Comparison of ENCODE assay signal across 9 cellular contexts in the genomic region with DNA sequence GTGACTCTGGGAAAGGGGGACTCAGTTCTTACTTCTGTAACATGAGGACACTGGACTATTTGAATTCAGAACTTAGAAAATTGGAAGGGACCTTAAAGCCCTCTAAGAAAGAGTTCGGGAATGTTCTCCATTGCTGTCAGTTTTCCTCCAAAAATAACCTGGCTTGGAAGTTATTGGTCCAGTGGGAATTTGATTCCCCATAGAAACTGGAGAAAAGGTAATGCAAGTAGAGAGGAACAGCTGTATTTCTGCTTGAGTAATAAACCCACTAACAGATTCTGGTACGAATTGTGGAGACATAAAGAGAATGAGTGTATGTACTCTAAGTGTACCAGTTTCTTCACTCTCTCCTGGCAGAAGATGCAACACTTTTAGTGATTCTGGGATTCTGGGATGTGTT. TPM values are rescaled to one million over a fixed set of nuclear protein-coding genes. Genes with fewer than 3 reads are reported as not detected.
DNase-seq lines count a peak whose midpoint lies in the region; ATAC-seq and TF ChIP-seq lines count a peak whose summit lies in the region.
"Had no signal": no experiment of that assay in that cellular context is flagged by ENCODE, and none has a peak within 500 bp of the region (broad histone marks: within the 10 kb centered on the region; RNA-seq: fewer than 3 reads in every experiment).

No MANE protein-coding gene starts in this region.

- H3K36me3 ChIP-seq in SJCRH30, result peaks cover 59% of the 10 kb centered on the region
- H3K36me3 ChIP-seq in esophagus squamous epithelium, result peaks cover 0 to 34% (median 0%) of the 10 kb centered on the region in 3 donors
- no peaks in the 10 kb centered on the region for H3K36me3 ChIP-seq in gastrocnemius medialis

- intact Hi-C loops in esophagus squamous epithelium (cut with DNase I), result loop anchor here (10.0 kb wide), 1 partner anchor 172 kb away; a partner anchor contains a TSS
- intact Hi-C loops in gastrocnemius medialis (cut with DNase I; ENCODE audit: low total_unique reads), result loop anchor here (5.0 to 10.0 kb wide), 3 partner anchors 522 to 830 kb away; a partner anchor contains a TSS

- TF ChIP-seq POLR2A in esophagus squamous epithelium (IDR thresholded peaks at IDR 0.05), result no peak
- TF ChIP-seq POLR2A in gastrocnemius medialis (IDR thresholded peaks at IDR 0.05), result peak in 1 of 2 donors; percentile 32

- ATAC-seq in gastrocnemius medialis, result peak; percentile 15 to 40
- ATAC-seq in HG03442 (IDR thresholded peaks at IDR 0.05; ENCODE audit: unreplicated experiment), result no peak
- ATAC-seq in HG03095 (IDR thresholded peaks at IDR 0.05; ENCODE audit: unreplicated experiment), result no peak
- ATAC-seq in HG02798 (IDR thresholded peaks at IDR 0.05; ENCODE audit: poor library complexity, unreplicated experiment), result no peak

- H3K9me3 ChIP-seq in SJCRH30 (replicated peaks), result no peaks in the 10 kb centered on the region
- H3K9me3 ChIP-seq in esophagus squamous epithelium, result no peaks in the 10 kb centered on the region
- no peaks in the 10 kb centered on the region for H3K9me3 ChIP-seq in gastrocnemius medialis

- DNase-seq in GM12865 (ENCODE audit: low read depth), result no peak
- peak in 1 of 2 experiments; percentile 16 for DNase-seq in SJCRH30
- DNase-seq in esophagus squamous epithelium (lab: John Stamatoyannopoulos, UW), result no peak
- DNase-seq in gastrocnemius medialis, result no peak
- no peak for DNase-seq in NCI-H526 (lab: John Stamatoyannopoulos, UW)
- DNase-seq: stimulated activated CD4-positive, alpha-beta T cell treated with anti-CD3 and anti-CD28 coated beads, Interleukin-12 subunit alpha, Interleukin-12 subunit beta, amount 100 ng/mL, for 4 hours had no signal

- in situ Hi-C loops in gastrocnemius medialis (cut with MboI; ENCODE audit: low sequenced_read_pairs in 4 of 4), result no loop called here

- H3K27ac ChIP-seq in SJCRH30 (no peak overlapping the region), esophagus squamous epithelium (peak overlapping the region in 2 of 4 donors; percentile 98 to 99), gastrocnemius medialis (peak overlapping the region; percentile 98 to 99 (median 98))

- 51 to 71% methylated on average over 2 of the region's 2 CpGs for WGBS in esophagus squamous epithelium, 2 donors

- H3K27me3 ChIP-seq in SJCRH30, result no peaks in the 10 kb centered on the region
- no peaks in the 10 kb centered on the region for H3K27me3 ChIP-seq in esophagus squamous epithelium
- no peaks in the 10 kb centered on the region for H3K27me3 ChIP-seq in gastrocnemius medialis

- no peak for TF ChIP-seq CTCF in GM12865 (IDR thresholded peaks at IDR 0.05; ENCODE audit: insufficient read depth, low read depth, low read length, missing control alignments)
- no peak for TF ChIP-seq CTCF in esophagus squamous epithelium (IDR thresholded peaks at IDR 0.05)
- TF ChIP-seq CTCF in gastrocnemius medialis (IDR thresholded peaks at IDR 0.05 in 4 of 5, conservative IDR thresholded peaks at IDR 0.05 in 1 of 5), result no peak

- H3K4me3 ChIP-seq in GM12865 (ENCODE audit: low read depth, low read length) (peak overlapping the region; percentile 95), SJCRH30 (peak overlapping the region; percentile 81), esophagus squamous epithelium (peak overlapping the region in 3 of 4 donors; percentile 85 to 91 (median 89)), gastrocnemius medialis (peak overlapping the region; percentile 75 to 91 (median 86))

- H3K4me1 ChIP-seq in SJCRH30, result peaks cover 12% of the 10 kb centered on the region; the same call in 1 of the 2 replicates
- H3K4me1 ChIP-seq in esophagus squamous epithelium, result peaks cover 33 to 66% (median 38%) of the 10 kb centered on the region in 3 donors
- peaks cover 54 to 62% of the 10 kb centered on the region in 2 donors for H3K4me1 ChIP-seq in gastrocnemius medialis

RNA-seq across cellular contexts. Expression of a gene that starts 1.8 kb away (rescaled TPM):
- 21.4 and 21.7 TPM in 2 replicates for total RNA-seq in SJCRH30 (2014; rRNA removed; shearing (Covaris generic))
- total RNA-seq in esophagus squamous epithelium (10 to 100 TPM in 3 of 4 donors, 1 to 10 TPM in 1; 7.2 to 18.7 (median 13.8) TPM), gastrocnemius medialis (10 to 100 TPM in 3 of 4 donors, 1 to 10 TPM in 1; 9.0 to 42.5 (median 27.6) TPM)

RNA-seq across cellular contexts. Expression of a gene that starts 1.8 kb away (rescaled TPM):
- total RNA-seq in SJCRH30 (2014; rRNA removed; shearing (Covaris generic)), result 136 and 153 TPM in 2 replicates
- total RNA-seq in esophagus squamous epithelium (10 to 100 TPM; 55.5 to 97.8 (median 72.8) TPM), gastrocnemius medialis (100 to 1,000 TPM in 1 of 4 donors, 10 to 100 TPM in 3; 71.0 to 131 (median 92.0) TPM)

RNA-seq across cellular contexts. Expression of a gene that starts 32.2 kb away (rescaled TPM):
- not detected in 2 replicates for total RNA-seq in SJCRH30 (2014; rRNA removed; shearing (Covaris generic))
- 1 to 10 TPM in 2 of 4 donors, under 1 TPM in 1, not detected in 1; 0.66 to 1.7 (median 1.7) TPM for total RNA-seq in esophagus squamous epithelium
- total RNA-seq in gastrocnemius medialis, result under 1 TPM in 1 of 4 donors, not detected in 3; 0.19 TPM

Comparison
In these comparisons a context has a peak if more than half of its experiments do, and no peak if none do; other contexts are left out.
1. ATAC-seq: peak in gastrocnemius medialis (2 of 2); none in HG03442 (single experiment), HG03095 (single experiment) and HG02798 (single experiment).
2. Peak in every context shown above with its lines, with median percentiles within 50 percentile points of each other: H3K4me3 ChIP-seq.